In the genomic region with DNA sequence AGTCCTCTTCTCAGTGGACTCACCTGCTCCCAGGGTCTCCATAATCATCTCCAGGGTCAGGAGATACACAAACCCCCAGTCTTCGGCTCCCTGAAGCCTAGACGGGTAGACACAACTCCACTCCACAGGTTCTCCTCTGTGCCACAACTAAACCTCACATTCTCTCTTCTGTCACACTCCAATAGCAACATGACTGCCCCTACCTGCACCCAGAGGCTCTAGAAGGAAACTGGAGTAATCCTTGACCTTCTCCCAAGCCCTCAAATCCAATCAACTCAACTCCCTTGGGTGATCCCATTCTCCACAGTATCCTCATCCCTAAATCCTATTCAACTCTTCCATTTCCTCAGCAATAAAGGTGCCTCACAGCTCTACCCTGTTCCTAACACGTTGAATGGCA, we compare ENCODE assay signal across 14 cellular contexts. TPM values are rescaled to one million over a fixed set of nuclear protein-coding genes. Genes with fewer than 3 reads are reported as not detected.
A peak's percentile ranks its signal among the peaks of the same experiment; 100 is the strongest.
DNase-seq lines count a peak whose midpoint lies in the region; ATAC-seq and TF ChIP-seq lines count a peak whose summit lies in the region.
"Had no signal": no experiment of that assay in that cellular context is flagged by ENCODE, and none has a peak within 500 bp of the region (broad histone marks: within the 10 kb centered on the region; RNA-seq: fewer than 3 reads in every experiment).

No MANE protein-coding gene starts in this region.

- peaks cover 86% of the 10 kb centered on the region for H3K36me3 Mint-ChIP-seq in T-helper 2 cell treated with Interferon-gamma antibody and Interleukin-4, amounts not matched to agents 5 μg/mL and 100 μg/mL, for 36 hours (ENCODE audit: low read depth)
- peaks cover 64% of the 10 kb centered on the region for H3K36me3 Mint-ChIP-seq in activated naive CD8-positive, alpha-beta T cell treated with anti-CD3 and anti-CD28 coated beads, Interleukin-2, amount 10 ng/mL, durations not matched to agents 7 days and 5 days

- BruUV-seq in IMR-90 (replicated peaks; lab: Mats Ljungman, UMichigan) = no TSS peak

- no peak overlapping the region for H3K4me3 Mint-ChIP-seq in T-helper 2 cell treated with Interferon-gamma antibody and Interleukin-4, amounts not matched to agents 5 μg/mL and 100 μg/mL, for 36 hours
- H3K4me3 Mint-ChIP-seq in activated naive CD8-positive, alpha-beta T cell treated with anti-CD3 and anti-CD28 coated beads, Interleukin-2, amount 10 ng/mL, durations not matched to agents 7 days and 5 days = peak overlapping the region; percentile 12

- no peak overlapping the region for H2AK5ac ChIP-seq in IMR-90 (ENCODE audit: low read depth, low read length)

- H3K56ac ChIP-seq in IMR-90 (ENCODE audit: extremely low read depth, insufficient read depth, low read length) = no peak overlapping the region

- no peaks in the 10 kb centered on the region for H3K27me3 Mint-ChIP-seq in T-helper 2 cell treated with Interferon-gamma antibody and Interleukin-4, amounts not matched to agents 5 μg/mL and 100 μg/mL, for 36 hours (ENCODE audit: low read depth)
- H3K27me3 Mint-ChIP-seq in activated naive CD8-positive, alpha-beta T cell treated with anti-CD3 and anti-CD28 coated beads, Interleukin-2, amount 10 ng/mL, durations not matched to agents 7 days and 5 days = no peaks in the 10 kb centered on the region

- TF ChIP-seq RAD21 in IMR-90 (IDR thresholded peaks at IDR 0.05; ENCODE audit: low read length) = no peak

- H3K79me1 ChIP-seq in IMR-90 (ENCODE audit: low read depth in 1 of 2, low read length in 2 of 2) = peaks cover 28 to 67% of the 10 kb centered on the region in 2 experiments

- no peaks in the 10 kb centered on the region for H3K27me3 ChIP-seq in IMR-90 (ENCODE audit: control insufficient read depth, insufficient read depth, low read length)
- H3K27me3 ChIP-seq in osteoblast (ENCODE audit: insufficient read depth, low read length) = no peaks in the 10 kb centered on the region
- H3K27me3 ChIP-seq: body of pancreas, testis had no signal

- no peak for ATAC-seq in IMR-90 (ENCODE audit: low read depth)
- no peak for ATAC-seq in activated naive CD8-positive, alpha-beta T cell treated with anti-CD3 and anti-CD28 coated beads, Interleukin-2, amount 10 ng/mL, durations not matched to agents 7 days and 5 days (ENCODE audit: low read depth)
- ATAC-seq in activated CD4-positive, CD25-positive, alpha-beta regulatory T cell treated with anti-CD3 and anti-CD28 coated beads, Interleukin-2, amount 50 U/mL, for 24 hours = no peak
- ATAC-seq: body of pancreas had no signal

- H3K27ac Mint-ChIP-seq in T-helper 2 cell treated with Interferon-gamma antibody and Interleukin-4, amounts not matched to agents 5 μg/mL and 100 μg/mL, for 36 hours = peak overlapping the region; percentile 50
- H3K27ac Mint-ChIP-seq in activated naive CD8-positive, alpha-beta T cell treated with anti-CD3 and anti-CD28 coated beads, Interleukin-2, amount 10 ng/mL, durations not matched to agents 7 days and 5 days = peak overlapping the region; percentile 26

- H4K20me1 ChIP-seq in IMR-90 (ENCODE audit: insufficient read depth, low read length) = peaks cover 80% of the 10 kb centered on the region
- H4K20me1 ChIP-seq in osteoblast (ENCODE audit: insufficient read depth, low read length) = peaks cover 69% of the 10 kb centered on the region

- 100% methylated on average over 1 of the region's 3 CpGs; no CpG with 5 or more reads in 1 of the 2 experiments for WGBS in IMR-90 (ENCODE audit: extremely low coverage in 2 of 2, insufficient read length in 1 of 2), 2 experiments

- CTCF ChIA-PET in IMR-90 (lab: Yijun Ruan, JAX) = no interaction called here

- H3K79me2 ChIP-seq in osteoblast (ENCODE audit: insufficient read depth, low read length) = peaks cover 97% of the 10 kb centered on the region

- H3K27ac ChIP-seq in IMR-90 (ENCODE audit: insufficient read depth, low read length) = no peak overlapping the region
- H3K27ac ChIP-seq in osteoblast (ENCODE audit: low read depth, low read length) = peak overlapping the region; percentile 11
- H3K27ac ChIP-seq: body of pancreas, testis had no signal

- H2AFZ ChIP-seq in IMR-90 (replicated peaks; ENCODE audit: low read length, poor library complexity) (no peak overlapping the region), osteoblast (ENCODE audit: low read length) (no peak overlapping the region)

- H3K9me3 ChIP-seq in IMR-90 (ENCODE audit: control insufficient read depth, insufficient read depth, low read length) (no peaks in the 10 kb centered on the region), osteoblast (ENCODE audit: low read depth, low read length) (no peaks in the 10 kb centered on the region)
- H3K9me3 ChIP-seq: body of pancreas, testis had no signal

- H3K9me1 ChIP-seq in IMR-90 (ENCODE audit: insufficient read depth, low read length) = peaks cover 3% of the 10 kb centered on the region; the same call in 1 of the 2 replicates

- H2BK15ac ChIP-seq in IMR-90 (ENCODE audit: low read depth, low read length) = no peak overlapping the region

- H3K36me3 ChIP-seq in IMR-90 (ENCODE audit: control insufficient read depth, insufficient read depth, low read length) (peaks cover 47% of the 10 kb centered on the region), osteoblast (ENCODE audit: insufficient read depth, low read length) (peaks cover 65% of the 10 kb centered on the region)

- H4K8ac ChIP-seq in IMR-90 (ENCODE audit: low read depth in 2 of 2, low read length in 2 of 2) = no peak overlapping the region

- no peak for TF ChIP-seq POLR2A in IMR-90 (IDR thresholded peaks at IDR 0.05; ENCODE audit: low read depth, low read length)

- H2BK20ac ChIP-seq in IMR-90 (ENCODE audit: low read depth, low read length) = no peak overlapping the region

- no peak overlapping the region for H3K4me2 ChIP-seq in IMR-90 (ENCODE audit: low read depth, low read length)
- H3K4me2 ChIP-seq in osteoblast (ENCODE audit: insufficient read depth, low read length) = no peak overlapping the region

- no peak overlapping the region for H3K18ac ChIP-seq in IMR-90 (ENCODE audit: low read depth, low read length)

- peaks cover 54% of the 10 kb centered on the region for H3K4me1 Mint-ChIP-seq in T-helper 2 cell treated with Interferon-gamma antibody and Interleukin-4, amounts not matched to agents 5 μg/mL and 100 μg/mL, for 36 hours (ENCODE audit: low read depth)
- H3K4me1 Mint-ChIP-seq in activated naive CD8-positive, alpha-beta T cell treated with anti-CD3 and anti-CD28 coated beads, Interleukin-2, amount 10 ng/mL, durations not matched to agents 7 days and 5 days = peaks cover 62% of the 10 kb centered on the region

- no peak overlapping the region for H3K14ac ChIP-seq in IMR-90 (replicated peaks; ENCODE audit: low read depth, low read length)

- no peak for DNase-seq in T-helper 2 cell treated with Interferon-gamma antibody and Interleukin-4, amounts not matched to agents 5 μg/mL and 100 μg/mL, for 36 hours (ENCODE audit: low spot score)
- no peak for DNase-seq in T-helper 2 cell
- DNase-seq in IMR-90 = no peak
- no peak for DNase-seq in activated naive CD8-positive, alpha-beta T cell treated with anti-CD3 and anti-CD28 coated beads, Interleukin-2, amount 10 ng/mL, durations not matched to agents 7 days and 5 days
- DNase-seq in osteoblast (ENCODE audit: insufficient read length, low spot score, missing footprints) = no peak
- DNase-seq in NCI-H345 treated with DMSO at 0.1 percent for 48 hours (lab: John Stamatoyannopoulos, UW; ENCODE audit: unreplicated experiment) = no peak
- no peak for DNase-seq in stimulated activated naive CD4-positive, alpha-beta T cell treated with Interleukin-2 at 50 U/mL for 16 hours (lab: John Stamatoyannopoulos, UW)
- DNase-seq: body of pancreas, NCI-H1417, RPMI8226, testis had no signal

- POLR2A ChIA-PET in IMR-90 (lab: Charles Lee; ENCODE audit: unreplicated experiment) = no interaction called here
- POLR2A ChIA-PET in activated naive CD8-positive, alpha-beta T cell treated with anti-CD3 and anti-CD28 coated beads, Interleukin-2, amount 10 ng/mL, durations not matched to agents 7 days and 5 days (lab: Charles Lee) = no interaction called here

- H3K23ac ChIP-seq in IMR-90 (ENCODE audit: low read depth, low read length) = peak overlapping the region; percentile 35; the same call in 1 of the 2 replicates

- in situ Hi-C loops in IMR-90 (cut with MboI; ENCODE audit: low sequenced_read_pairs) = no loop called here

- no peak for TF ChIP-seq CTCF in IMR-90 (conservative IDR thresholded peaks at IDR 0.05; ENCODE audit: low read depth, low read length)
- no peak for TF ChIP-seq CTCF in osteoblast (IDR thresholded peaks at IDR 0.05; ENCODE audit: extremely low read depth, low read depth, low read length)

- dilution Hi-C loops in IMR-90 (cut with HindIII; ENCODE audit: low sequenced_read_pairs, unreplicated experiment) = no loop called here

- no peak overlapping the region for H4K91ac ChIP-seq in IMR-90 (ENCODE audit: insufficient read depth, low read depth, low read length)

- H3K4me1 ChIP-seq in IMR-90 (ENCODE audit: control insufficient read depth, insufficient read depth, low read length) (peaks cover 2% of the 10 kb centered on the region; the same call in 1 of the 2 replicates), osteoblast (ENCODE audit: insufficient read depth, low read length) (peaks cover 14% of the 10 kb centered on the region)

- H2BK120ac ChIP-seq in IMR-90 (ENCODE audit: low read depth, low read length) = no peak overlapping the region

- no peak overlapping the region for H2AK9ac ChIP-seq in IMR-90 (replicated peaks; ENCODE audit: low read depth, low read length, poor library complexity)

- intact Hi-C loops in IMR-90 (cut with micrococcal nuclease) = no loop called here

- no peaks in the 10 kb centered on the region for H3K9me3 Mint-ChIP-seq in T-helper 2 cell treated with Interferon-gamma antibody and Interleukin-4, amounts not matched to agents 5 μg/mL and 100 μg/mL, for 36 hours
- H3K9me3 Mint-ChIP-seq in activated naive CD8-positive, alpha-beta T cell treated with anti-CD3 and anti-CD28 coated beads, Interleukin-2, amount 10 ng/mL, durations not matched to agents 7 days and 5 days = no peaks in the 10 kb centered on the region

- H3K4ac ChIP-seq in IMR-90 (ENCODE audit: low read depth, low read length) = no peak overlapping the region

- H2BK5ac ChIP-seq in IMR-90 (ENCODE audit: low read depth, low read length, poor library complexity, severe bottlenecking) = no peak overlapping the region

- H4K5ac ChIP-seq in IMR-90 (ENCODE audit: low read depth, low read length) = no peak overlapping the region

- H3K4me3 ChIP-seq in IMR-90 (ENCODE audit: insufficient read depth, low read depth, low read length) = no peak overlapping the region
- no peak overlapping the region for H3K4me3 ChIP-seq in osteoblast (ENCODE audit: insufficient read depth, low read length)
- H3K4me3 ChIP-seq: body of pancreas, testis had no signal

- no peak overlapping the region for H3K9ac ChIP-seq in IMR-90 (ENCODE audit: low read depth, low read length)

RNA-seq across cellular contexts. Expression of gene HNRNPF, which starts 16.2 kb away (rescaled TPM):
- 207 and 276 TPM in 2 replicates for total RNA-seq in IMR-90 (2012; rRNA removed)
- 147 and 169 TPM in 2 replicates for polyA plus RNA-seq in IMR-90 (2012; rRNA removed)
- 75.0 and 90.4 TPM in 2 replicates for polyA plus RNA-seq in IMR-90 (2012; cell fraction: cytosol; rRNA removed)
- polyA plus RNA-seq in IMR-90 (2012; cell fraction: nucleus; rRNA removed; ENCODE audit: low replicate concordance) = 58.9 and 93.6 TPM in 2 replicates
- 100 to 1,000 TPM; 347 to 351 TPM for total RNA-seq in activated naive CD8-positive, alpha-beta T cell treated with anti-CD3 and anti-CD28 coated beads, Interleukin-2, amount 10 ng/mL, durations not matched to agents 7 days and 5 days
- total RNA-seq in osteoblast = 221 and 229 TPM in 2 replicates

RNA-seq across cellular contexts. Expression of gene FXYD4, which starts 21.3 kb away (rescaled TPM):
- not detected in 2 replicates for total RNA-seq in IMR-90 (2012; rRNA removed)
- not detected in 2 replicates for polyA plus RNA-seq in IMR-90 (2012; rRNA removed)
- not detected in 2 replicates for polyA plus RNA-seq in IMR-90 (2012; cell fraction: cytosol; rRNA removed)
- not detected in 2 replicates for polyA plus RNA-seq in IMR-90 (2012; cell fraction: nucleus; rRNA removed; ENCODE audit: low replicate concordance)
- total RNA-seq in activated naive CD8-positive, alpha-beta T cell treated with anti-CD3 and anti-CD28 coated beads, Interleukin-2, amount 10 ng/mL, durations not matched to agents 7 days and 5 days = not detected
- total RNA-seq in osteoblast = not detected in 2 replicates
- total RNA-seq: A172, body of pancreas, skeletal muscle tissue had no signal

RNA-seq across cellular contexts. Expression of gene ZNF487, which starts 44.2 kb away (rescaled TPM):
- total RNA-seq in IMR-90 (2012; rRNA removed) (2.5 and 2.7 TPM in 2 replicates), osteoblast (8.3 and 9.4 TPM in 2 replicates)
- polyA plus RNA-seq in IMR-90 (2012; rRNA removed) = 1.7 TPM in 2 replicates
- 1.0 and 2.7 TPM in 2 replicates for polyA plus RNA-seq in IMR-90 (2012; cell fraction: cytosol; rRNA removed)
- polyA plus RNA-seq in IMR-90 (2012; cell fraction: nucleus; rRNA removed; ENCODE audit: low replicate concordance) = 0.98 and 2.6 TPM in 2 replicates
- total RNA-seq in activated naive CD8-positive, alpha-beta T cell treated with anti-CD3 and anti-CD28 coated beads, Interleukin-2, amount 10 ng/mL, durations not matched to agents 7 days and 5 days = 1 to 10 TPM; 3.3 to 3.4 TPM
